19 cellular contexts compared by ENCODE assay signal in the genomic region with DNA sequence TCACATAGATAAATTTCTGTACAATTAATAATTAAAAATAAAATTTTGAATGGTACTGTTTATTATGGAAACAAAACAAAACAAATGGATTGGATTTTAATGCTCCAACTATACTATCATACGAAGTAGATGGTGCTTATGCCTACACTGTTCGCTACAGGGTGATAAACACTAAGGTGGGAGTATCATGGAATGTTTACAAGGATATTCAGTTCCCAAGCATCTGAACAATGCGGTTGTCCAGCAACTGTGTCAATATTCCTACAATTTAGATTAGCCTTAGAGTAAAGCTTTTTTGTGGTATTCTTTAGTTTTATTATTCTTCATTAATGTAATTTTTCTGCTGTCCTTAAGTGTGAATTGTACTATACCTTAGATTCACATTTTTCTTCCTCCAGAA.
"Had no signal": no experiment of that assay in that cellular context is flagged by ENCODE, and none has a peak within 500 bp of the region (broad histone marks: within the 10 kb centered on the region; RNA-seq: fewer than 3 reads in every experiment).

No MANE protein-coding gene starts in this region.

- DNase-seq: activated CD4-positive, alpha-beta T cell treated with anti-CD3 and anti-CD28 coated beads, Interleukin-2, amount 10 ng/mL, durations not matched to agents 7 days and 5 days; activated CD4-positive, CD25-positive, alpha-beta regulatory T cell; activated CD8-positive, alpha-beta memory T cell treated with anti-CD3 and anti-CD28 coated beads, Interleukin-2, amount 50 U/mL, for 48 hours; activated gamma-delta T cell; activated T-cell treated with anti-CD3 and anti-CD28 coated beads, Interleukin-2, amount 50 U/mL, for 72 hours; amygdala; dermis blood vessel endothelial cell; gastrocnemius medialis; heart left ventricle; immature natural killer cell; left colon; mammary epithelial cell; natural killer cell; spleen; T-helper 2 cell had no signal

- H3K9me3 ChIP-seq: breast epithelium, gastrocnemius medialis, heart left ventricle, neutrophil, right atrium auricular region, spleen, suprapubic skin had no signal

- ATAC-seq: activated T-cell treated with anti-CD3 and anti-CD28 coated beads, Interleukin-2, amount 50 U/mL, for 72 hours; gastrocnemius medialis; heart left ventricle; left colon; natural killer cell had no signal

- H3K36me3 ChIP-seq: breast epithelium, gastrocnemius medialis, right atrium auricular region had no signal

- H3K27me3 ChIP-seq: breast epithelium, gastrocnemius medialis, heart left ventricle, neutrophil, right atrium auricular region, spleen, suprapubic skin had no signal

- H3K4me3 ChIP-seq: breast epithelium, gastrocnemius medialis, heart left ventricle, right atrium auricular region, spleen, suprapubic skin had no signal

- H3K4me1 ChIP-seq: breast epithelium, gastrocnemius medialis, heart left ventricle, right atrium auricular region, spleen, suprapubic skin had no signal

- H3K27ac ChIP-seq: breast epithelium, gastrocnemius medialis, heart left ventricle, neutrophil, right atrium auricular region, spleen, suprapubic skin had no signal
